8 cellular contexts compared by ENCODE assay signal in genomic region chr11:125062931-125063428, GRCh38. TPM values are rescaled to one million over a fixed set of nuclear protein-coding genes. Genes with fewer than 3 reads are reported as not detected.
DNase-seq lines count a peak whose midpoint lies in the region; ATAC-seq and TF ChIP-seq lines count a peak whose summit lies in the region.

Gene SLC37A2 (plus strand): TSS chr11:125063305. CDS start chr11:125063368, 63 bp downstream.

- TF ChIP-seq CTCF in IMR-90 (conservative IDR thresholded peaks at IDR 0.05; ENCODE audit: low read depth, low read length) (0 out of 2 replicates have a peak, but pooled peaks have one; percentile 22), endodermal cell (conservative IDR thresholded peaks at IDR 0.05) (peak; percentile 54)

- H2BK15ac ChIP-seq in IMR-90 (ENCODE audit: low read depth, low read length) (no peak within 1 kb of the TSS; the same call in 2 of the 3 replicates), mesendoderm (replicated peaks; ENCODE audit: low read depth) (no peak within 1 kb of the TSS)

- no peak within 1 kb of the TSS for H4K5ac ChIP-seq in IMR-90 (ENCODE audit: low read depth, low read length)
- H4K5ac ChIP-seq in mesendoderm (ENCODE audit: low read length): no peak within 1 kb of the TSS

- H2BK120ac ChIP-seq in IMR-90 (ENCODE audit: low read depth, low read length) (peak within 1 kb of the TSS; percentile 93), mesendoderm (ENCODE audit: low read depth, low read length) (no peak within 1 kb of the TSS)

- 0% methylated on average over 43 of the region's 46 CpGs; no CpG with 5 or more reads in 1 of the 2 experiments for WGBS in IMR-90 (ENCODE audit: extremely low coverage in 2 of 2, insufficient read length in 1 of 2), 2 experiments
- WGBS in endodermal cell (ENCODE audit: insufficient coverage in 1 of 2, insufficient read length in 1 of 2), 2 experiments: 0 to 1% methylated on average over 22 to 46 of the region's 46 CpGs
- no CpG with 5 or more reads among the region's 46 CpGs for whole genome bisulfite sequencing in mesendoderm (ENCODE audit: extremely low coverage, insufficient coverage, low lambda C conversion rate)

- H3K79me2 ChIP-seq in mesendoderm (ENCODE audit: control insufficient read depth, insufficient read depth, low read length): no peaks in the 10 kb centered on the region

- H3K4me3 ChIP-seq in IMR-90 (ENCODE audit: insufficient read depth, low read depth, low read length): peak within 1 kb of the TSS; percentile 75
- H3K4me3 ChIP-seq in endodermal cell (ENCODE audit: low read length): peak within 1 kb of the TSS; percentile 77
- peak within 1 kb of the TSS; percentile 70 for H3K4me3 ChIP-seq in mesendoderm (ENCODE audit: low read length)

- no peaks in the 10 kb centered on the region for H3K27me3 ChIP-seq in IMR-90 (ENCODE audit: control insufficient read depth, insufficient read depth, low read length)
- peaks cover 66% of the 10 kb centered on the region for H3K27me3 ChIP-seq in endodermal cell (ENCODE audit: control insufficient read depth, insufficient read depth, low read length, poor library complexity, severe bottlenecking)
- no peaks in the 10 kb centered on the region for H3K27me3 ChIP-seq in mesendoderm (ENCODE audit: insufficient read depth, low read length, poor library complexity)

- CTCF ChIA-PET in IMR-90 (lab: Yijun Ruan, JAX): interaction anchor here (0.5 kb wide), 1 partner anchor 18 kb away, joined by 6 read pairs; no protein-coding TSS in a partner anchor

- TF ChIP-seq POLR2A in GM10847 (IDR thresholded peaks at IDR 0.05; ENCODE audit: extremely low read depth, insufficient read length) (peak; percentile 86), IMR-90 (IDR thresholded peaks at IDR 0.05; ENCODE audit: low read depth, low read length) (peak; percentile 42)

- DNase-seq in IMR-90: peak; percentile 54
- peak; percentile 53 for DNase-seq in activated CD4-positive, CD25-positive, alpha-beta regulatory T cell treated with anti-CD3 and anti-CD28 coated beads, Interleukin-2, amount 50 U/mL, for 72 hours
- peak; percentile 90 for DNase-seq in endodermal cell
- DNase-seq in mesendoderm: peak; percentile 75
- peak; percentile 43 to 53 for DNase-seq in stimulated activated CD8-positive, alpha-beta memory T cell treated with anti-CD3 and anti-CD28 coated beads, Interleukin-15, amount 100 ng/mL, for 48 hours (ENCODE audit: low read depth in 2 of 2)
- DNase-seq in NCI-H226: no peak

- intact Hi-C loops in IMR-90 (cut with micrococcal nuclease): no loop called here

- in situ Hi-C loops in IMR-90 (cut with MboI; ENCODE audit: low sequenced_read_pairs): no loop called here

- H3K4me1 Mint-ChIP-seq in endodermal cell: no peaks in the 10 kb centered on the region

- H3K18ac ChIP-seq in IMR-90 (ENCODE audit: low read depth, low read length): 0 out of 2 replicates have a peak within 1 kb of the TSS, but pooled peaks have one; percentile 14
- no peak within 1 kb of the TSS for H3K18ac ChIP-seq in mesendoderm (ENCODE audit: low read length)

- TF ChIP-seq RAD21 in IMR-90 (IDR thresholded peaks at IDR 0.05; ENCODE audit: low read length): no peak

- H3K23ac ChIP-seq in IMR-90 (ENCODE audit: low read depth, low read length) (peak within 1 kb of the TSS; percentile 86), mesendoderm (ENCODE audit: low read length) (peak within 1 kb of the TSS; percentile 66)

- H3K27ac Mint-ChIP-seq in endodermal cell: no peak within 1 kb of the TSS

- H3K9me1 ChIP-seq in IMR-90 (ENCODE audit: insufficient read depth, low read length): peaks cover 3% of the 10 kb centered on the region; the same call in 1 of the 2 replicates

- H3K9ac ChIP-seq in IMR-90 (ENCODE audit: low read depth, low read length) (peak within 1 kb of the TSS; percentile 63), endodermal cell (ENCODE audit: extremely low read depth, low read length, poor library complexity, severe bottlenecking) (no peak within 1 kb of the TSS), mesendoderm (ENCODE audit: low read length) (peak within 1 kb of the TSS; percentile 80)

- H3K4ac ChIP-seq in IMR-90 (ENCODE audit: low read depth, low read length): peak within 1 kb of the TSS; percentile 77
- no peak within 1 kb of the TSS for H3K4ac ChIP-seq in mesendoderm (ENCODE audit: low read depth, low read length)

- peak within 1 kb of the TSS; percentile 73 for H3K4me2 ChIP-seq in IMR-90 (ENCODE audit: low read depth, low read length)
- peak within 1 kb of the TSS; percentile 95 for H3K4me2 ChIP-seq in mesendoderm (ENCODE audit: low read length)

- H4K91ac ChIP-seq in IMR-90 (ENCODE audit: insufficient read depth, low read depth, low read length): peak within 1 kb of the TSS; percentile 62; the same call in 1 of the 2 replicates

- no peaks in the 10 kb centered on the region for H3K36me3 Mint-ChIP-seq in endodermal cell (ENCODE audit: low read depth)

- H3K79me1 ChIP-seq in IMR-90 (ENCODE audit: low read depth in 1 of 2, low read length in 2 of 2) (no peaks in the 10 kb centered on the region; a peak in 1 of 4 replicates), mesendoderm (ENCODE audit: low read length) (no peaks in the 10 kb centered on the region)

- POLR2A ChIA-PET in IMR-90 (lab: Charles Lee; ENCODE audit: unreplicated experiment): no interaction called here

- no peaks in the 10 kb centered on the region for H3K9me3 Mint-ChIP-seq in endodermal cell

- H3K4me3 Mint-ChIP-seq in endodermal cell: peak within 1 kb of the TSS; percentile 67

- H3K56ac ChIP-seq in IMR-90 (ENCODE audit: extremely low read depth, insufficient read depth, low read length): no peak within 1 kb of the TSS
- H3K56ac ChIP-seq in mesendoderm (ENCODE audit: low read length): peak within 1 kb of the TSS; percentile 87

- H2AK9ac ChIP-seq in IMR-90 (replicated peaks; ENCODE audit: low read depth, low read length, poor library complexity): peak within 1 kb of the TSS; percentile 83

- peak within 1 kb of the TSS in 1 of 2 experiments; percentile 87; a peak in 1 of 4 replicates for H4K8ac ChIP-seq in IMR-90 (ENCODE audit: low read depth in 2 of 2, low read length in 2 of 2)
- H4K8ac ChIP-seq in mesendoderm (ENCODE audit: low read depth, low read length): no peak within 1 kb of the TSS

- peak within 1 kb of the TSS; percentile 87 for H3K14ac ChIP-seq in IMR-90 (replicated peaks; ENCODE audit: low read depth, low read length)

- peak within 1 kb of the TSS; percentile 99 for H2AFZ ChIP-seq in IMR-90 (replicated peaks; ENCODE audit: low read length, poor library complexity)

- ATAC-seq in GM21723 (IDR thresholded peaks at IDR 0.05; ENCODE audit: unreplicated experiment) (peak; percentile 93), IMR-90 (ENCODE audit: low read depth) (peak; percentile 97)

- H2BK20ac ChIP-seq in IMR-90 (ENCODE audit: low read depth, low read length): peak within 1 kb of the TSS; percentile 65; the same call in 1 of the 2 replicates

- dilution Hi-C loops in IMR-90 (cut with HindIII; ENCODE audit: low sequenced_read_pairs, unreplicated experiment): no loop called here

- peak within 1 kb of the TSS; percentile 25; the same call in 1 of the 2 replicates for H2AK5ac ChIP-seq in IMR-90 (ENCODE audit: low read depth, low read length)
- no peak within 1 kb of the TSS for H2AK5ac ChIP-seq in mesendoderm (ENCODE audit: low read length)

- peaks cover 64% of the 10 kb centered on the region for H3K27me3 Mint-ChIP-seq in endodermal cell (ENCODE audit: insufficient read depth)

- H3K4me1 ChIP-seq in IMR-90 (ENCODE audit: control insufficient read depth, insufficient read depth, low read length) (peaks cover 3% of the 10 kb centered on the region; the same call in 1 of the 2 replicates), endodermal cell (ENCODE audit: control insufficient read depth, insufficient read depth, low read length) (no peaks in the 10 kb centered on the region), mesendoderm (ENCODE audit: control insufficient read depth, low read depth, low read length) (peaks cover under 1% of the 10 kb centered on the region)

- H3K36me3 ChIP-seq in IMR-90 (ENCODE audit: control insufficient read depth, insufficient read depth, low read length) (no peaks in the 10 kb centered on the region), endodermal cell (ENCODE audit: control insufficient read depth, insufficient read depth, low read length) (no peaks in the 10 kb centered on the region), mesendoderm (ENCODE audit: control insufficient read depth, insufficient read depth, low read length) (no peaks in the 10 kb centered on the region)

- peak within 1 kb of the TSS; percentile 30 for H2BK5ac ChIP-seq in IMR-90 (ENCODE audit: low read depth, low read length, poor library complexity, severe bottlenecking)
- no peak within 1 kb of the TSS for H2BK5ac ChIP-seq in mesendoderm (ENCODE audit: low read length)

- BruUV-seq in IMR-90 (replicated peaks; lab: Mats Ljungman, UMichigan): no TSS peak

- no peaks in the 10 kb centered on the region for H3K9me3 ChIP-seq in IMR-90 (ENCODE audit: control insufficient read depth, insufficient read depth, low read length)
- no peaks in the 10 kb centered on the region for H3K9me3 ChIP-seq in endodermal cell (ENCODE audit: control insufficient read depth, low read length)

- peak within 1 kb of the TSS; percentile 35 for H3K27ac ChIP-seq in IMR-90 (ENCODE audit: insufficient read depth, low read length)
- H3K27ac ChIP-seq in endodermal cell (ENCODE audit: low read depth, low read length): no peak within 1 kb of the TSS
- H3K27ac ChIP-seq in mesendoderm (ENCODE audit: low read depth, low read length): no peak within 1 kb of the TSS

- H4K20me1 ChIP-seq in IMR-90 (ENCODE audit: insufficient read depth, low read length): no peaks in the 10 kb centered on the region

TF ChIP-seq in IMR-90, 13 proteins besides CTCF, POLR2A, EP300 and RAD21 (continues in another document):
- TF ChIP-seq BHLHE40 (IDR thresholded peaks at IDR 0.05; ENCODE audit: low read depth, low read length) (no peak; the same call in 1 of the 2 replicates), USF2 (IDR thresholded peaks at IDR 0.05; ENCODE audit: low read depth, low read length) (peak; percentile 1; the same call in 1 of the 2 replicates), MXI1 (IDR thresholded peaks at IDR 0.05; ENCODE audit: borderline replicate concordance, low read depth, low read length) (peak; percentile 96)

RNA-seq across cellular contexts. Expression of gene SLC37A2, which starts in this region (rescaled TPM):
- total RNA-seq in IMR-90 (2012; rRNA removed) (0.72 and 0.83 TPM in 2 replicates), endodermal cell (1 to 10 TPM; 1.0 to 1.3 TPM)
- 1.1 and 1.5 TPM in 2 replicates for polyA plus RNA-seq in IMR-90 (2012; rRNA removed)
- polyA plus RNA-seq in IMR-90 (2012; cell fraction: cytosol; rRNA removed): 0.83 and 1.4 TPM in 2 replicates
- polyA plus RNA-seq in IMR-90 (2012; cell fraction: nucleus; rRNA removed; ENCODE audit: low replicate concordance): 2.5 and 4.2 TPM in 2 replicates
- polyA plus RNA-seq in endodermal cell (2013, experiment 1 of 2): 0.57 TPM
- polyA plus RNA-seq in endodermal cell (2013, experiment 2 of 2): 1.4 TPM
- polyA plus RNA-seq in mesendoderm (2013, experiment 1 of 2): 0.14 TPM
- 0.21 TPM for polyA plus RNA-seq in mesendoderm (2013, experiment 2 of 2)
